8 cellular contexts compared by ENCODE assay signal in genomic region chr1:68158837-68159236, GRCh38.
"Had no signal": no experiment of that assay in that cellular context is flagged by ENCODE, and none has a peak within 500 bp of the region (broad histone marks: within the 10 kb centered on the region; RNA-seq: fewer than 3 reads in every experiment).

No MANE protein-coding gene starts in this region.

- DNase-seq: GM23248, GOT3, H7, HFFc6 had no signal

- H3K4me3 ChIP-seq: GM23248, HAP-1 had no signal

- H3K9me3 Mint-ChIP-seq: HFFc6, IgD-negative memory B cell had no signal

- H3K9me3 ChIP-seq: HAP-1 had no signal

- H3K36me3 Mint-ChIP-seq: IgD-negative memory B cell had no signal

- H3K27ac ChIP-seq: GM23248 had no signal

- ATAC-seq: HCT116, HepG2 had no signal

- H3K4me3 Mint-ChIP-seq: HFFc6, IgD-negative memory B cell had no signal

- H3K9ac ChIP-seq: GM23248 had no signal

- H2AFZ ChIP-seq: GM23248 had no signal

- H3K27ac Mint-ChIP-seq: HFFc6, IgD-negative memory B cell had no signal
